11 cellular contexts compared by ENCODE assay signal in the genomic region with DNA sequence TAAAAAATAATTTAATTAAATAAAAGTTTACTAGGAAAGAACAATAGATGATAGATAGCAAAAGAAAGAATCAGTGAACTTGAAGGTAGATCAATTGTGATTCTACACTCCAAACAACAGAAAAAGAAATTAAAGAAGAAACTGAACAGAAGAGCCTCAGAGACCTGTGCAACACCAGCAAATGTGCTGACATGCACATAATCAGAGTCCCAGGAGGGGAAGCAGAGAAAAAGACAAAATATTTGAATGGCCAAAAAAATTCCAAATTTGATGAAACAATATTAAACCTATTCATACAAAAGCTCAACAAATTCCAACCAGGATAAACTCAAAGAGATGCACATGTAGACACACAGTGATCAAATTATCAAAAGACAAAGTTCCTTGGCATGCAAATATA.
"Had no signal": no experiment of that assay in that cellular context is flagged by ENCODE, and none has a peak within 500 bp of the region (broad histone marks: within the 10 kb centered on the region; RNA-seq: fewer than 3 reads in every experiment).

No MANE protein-coding gene starts in this region.

- H3K9ac ChIP-seq: GM23248 had no signal

- FAIRE-seq: H1, H54 had no signal

- ATAC-seq: GM23338, HCT116 had no signal

- H3K36me3 ChIP-seq: HAP-1 had no signal

- DNase-seq: GM23248, GOT3, H7, H9, HCEC 1CT, HFFc6 had no signal

- H3K27ac ChIP-seq: GM23248 had no signal

- H2AFZ ChIP-seq: GM23248, GM23338 had no signal

- H3K9me3 ChIP-seq: HAP-1 had no signal

- H3K4me3 ChIP-seq: GM23248, GM23338, HAP-1 had no signal

- H3K4me1 ChIP-seq: HAP-1 had no signal

- H3K4me2 ChIP-seq: GM23338 had no signal
